ENCODE assay signal across 18 cellular contexts in the genomic region with DNA sequence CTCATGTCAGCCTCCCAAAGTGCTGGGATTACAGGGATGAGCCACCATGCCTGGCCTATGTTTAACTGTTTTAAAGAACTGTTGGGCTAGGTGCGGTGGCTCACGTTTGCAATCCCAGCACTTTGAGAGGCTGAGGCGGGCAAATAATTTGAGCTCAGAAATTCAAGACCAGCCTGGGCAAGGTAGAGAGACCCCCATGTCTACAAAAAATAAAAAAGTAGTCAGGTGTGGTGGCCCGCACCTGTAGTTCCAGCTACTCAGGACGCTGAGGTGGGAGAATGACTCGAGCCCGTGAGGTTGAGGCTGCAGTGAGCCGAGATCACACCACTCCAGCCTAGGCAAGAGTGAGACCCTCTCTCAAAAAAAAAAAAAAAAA. TPM values are rescaled to one million over a fixed set of nuclear protein-coding genes. Genes with fewer than 3 reads are reported as not detected.
A peak's percentile ranks its signal among the peaks of the same experiment; 100 is the strongest.
DNase-seq lines count a peak whose midpoint lies in the region; ATAC-seq and TF ChIP-seq lines count a peak whose summit lies in the region.
"Had no signal": no experiment of that assay in that cellular context is flagged by ENCODE, and none has a peak within 500 bp of the region (broad histone marks: within the 10 kb centered on the region; RNA-seq: fewer than 3 reads in every experiment).

No MANE protein-coding gene starts in this region.

- peaks cover 25% of the 10 kb centered on the region for H3K36me3 Mint-ChIP-seq in activated CD4-positive, alpha-beta T cell treated with anti-CD3 and anti-CD28 coated beads for 36 hours (ENCODE audit: low read depth)
- peaks cover 30% of the 10 kb centered on the region for H3K36me3 Mint-ChIP-seq in activated CD4-positive, alpha-beta memory T cell treated with anti-CD3 and anti-CD28 coated beads, Interleukin-2, amount 10 ng/mL, durations not matched to agents 7 days and 5 days (ENCODE audit: low read depth)
- peaks cover 16% of the 10 kb centered on the region for H3K36me3 Mint-ChIP-seq in natural killer cell treated with Interleukin-12 subunit alpha and Interleukin-12 subunit beta and Interleukin-15 and Interleukin-18, amount 100 ng/mL, for 72 hours
- H3K36me3 Mint-ChIP-seq: mesothelial cell of epicardium had no signal

- H3K4me3 Mint-ChIP-seq in activated CD4-positive, alpha-beta T cell treated with anti-CD3 and anti-CD28 coated beads for 36 hours: peak overlapping the region; percentile 95
- H3K4me3 Mint-ChIP-seq in activated CD4-positive, alpha-beta memory T cell treated with anti-CD3 and anti-CD28 coated beads, Interleukin-2, amount 10 ng/mL, durations not matched to agents 7 days and 5 days: no peak overlapping the region
- H3K4me3 Mint-ChIP-seq in natural killer cell treated with Interleukin-12 subunit alpha and Interleukin-12 subunit beta and Interleukin-15 and Interleukin-18, amount 100 ng/mL, for 72 hours: peak overlapping the region; percentile 57
- H3K4me3 Mint-ChIP-seq: mesothelial cell of epicardium had no signal

- H3K4me1 ChIP-seq in adrenal gland (replicated peaks in 1 of 2): no peaks in the 10 kb centered on the region
- H3K4me1 ChIP-seq: Caco-2, sigmoid colon had no signal

- H3K9me3 Mint-ChIP-seq in activated CD4-positive, alpha-beta T cell treated with anti-CD3 and anti-CD28 coated beads for 36 hours (ENCODE audit: low read depth): no peaks in the 10 kb centered on the region
- H3K9me3 Mint-ChIP-seq in activated CD4-positive, alpha-beta memory T cell treated with anti-CD3 and anti-CD28 coated beads, Interleukin-2, amount 10 ng/mL, durations not matched to agents 7 days and 5 days: no peaks in the 10 kb centered on the region
- H3K9me3 Mint-ChIP-seq in natural killer cell treated with Interleukin-12 subunit alpha and Interleukin-12 subunit beta and Interleukin-15 and Interleukin-18, amount 100 ng/mL, for 72 hours: no peaks in the 10 kb centered on the region
- H3K9me3 Mint-ChIP-seq: mesothelial cell of epicardium had no signal

- H3K4me3 ChIP-seq in adrenal gland: no peak overlapping the region
- H3K4me3 ChIP-seq: hepatocyte, sigmoid colon had no signal

- POLR2A ChIA-PET in activated CD4-positive, alpha-beta T cell treated with anti-CD3 and anti-CD28 coated beads for 36 hours (lab: Charles Lee): interaction anchor here (0.6 kb wide), 1 partner anchor 20 kb away, joined by 3 read pairs; no protein-coding TSS in a partner anchor
- POLR2A ChIA-PET in activated CD4-positive, alpha-beta memory T cell treated with anti-CD3 and anti-CD28 coated beads, Interleukin-2, amount 10 ng/mL, durations not matched to agents 7 days and 5 days (lab: Charles Lee): interaction anchor here (0.6 to 10.7 kb wide), 7 partner anchors 12 to 883 kb away, joined by 3 to 400 read pairs (median 33); a partner anchor contains a TSS

- TF ChIP-seq POLR2A in adrenal gland (IDR thresholded peaks at IDR 0.05): no peak

- H3K27me3 ChIP-seq in adrenal gland: peaks cover 8% of the 10 kb centered on the region
- H3K27me3 ChIP-seq: hepatocyte had no signal

- ATAC-seq in activated CD4-positive, alpha-beta T cell treated with anti-CD3 and anti-CD28 coated beads for 36 hours: no peak
- peak; percentile 12 for ATAC-seq in GM21528 (IDR thresholded peaks at IDR 0.05; ENCODE audit: low FRiP score, unreplicated experiment)
- peak in 1 of 2 donors; percentile 20 for ATAC-seq in natural killer cell treated with Interleukin-12 subunit alpha and Interleukin-12 subunit beta and Interleukin-15 and Interleukin-18, amount 100 ng/mL, for 72 hours

- H3K4me1 Mint-ChIP-seq in activated CD4-positive, alpha-beta T cell treated with anti-CD3 and anti-CD28 coated beads for 36 hours: peaks cover 63% of the 10 kb centered on the region
- H3K4me1 Mint-ChIP-seq in activated CD4-positive, alpha-beta memory T cell treated with anti-CD3 and anti-CD28 coated beads, Interleukin-2, amount 10 ng/mL, durations not matched to agents 7 days and 5 days: peaks cover 53% of the 10 kb centered on the region
- H3K4me1 Mint-ChIP-seq in natural killer cell treated with Interleukin-12 subunit alpha and Interleukin-12 subunit beta and Interleukin-15 and Interleukin-18, amount 100 ng/mL, for 72 hours (ENCODE audit: low read depth in 2 of 2): peaks cover 47 to 50% of the 10 kb centered on the region in 2 donors

- H3K27ac ChIP-seq in adrenal gland: no peak overlapping the region
- H3K27ac ChIP-seq: hepatocyte, sigmoid colon had no signal

- H3K36me3 ChIP-seq in adrenal gland (replicated peaks in 1 of 2): no peaks in the 10 kb centered on the region
- H3K36me3 ChIP-seq: sigmoid colon had no signal

- no peak for DNase-seq in activated CD4-positive, alpha-beta T cell treated with anti-CD3 and anti-CD28 coated beads for 36 hours
- no peak for DNase-seq in activated CD4-positive, alpha-beta T cell treated with anti-CD3 and anti-CD28 coated beads, Interleukin-2, amount 50 U/mL, for 1 hour
- DNase-seq in activated CD4-positive, alpha-beta memory T cell treated with anti-CD3 and anti-CD28 coated beads, Interleukin-2, amount 10 ng/mL, durations not matched to agents 7 days and 5 days: no peak
- peak; percentile 29 for DNase-seq in natural killer cell treated with Interleukin-12 subunit alpha and Interleukin-12 subunit beta and Interleukin-15 and Interleukin-18, amount 100 ng/mL, for 72 hours (ENCODE audit: low spot score)
- no peak for DNase-seq in COLO829 (ENCODE audit: low spot score)
- DNase-seq in dermis blood vessel endothelial cell: no peak
- DNase-seq in adrenal gland: no peak
- DNase-seq: activated gamma-delta T cell treated with Interleukin-2 at 50 U/mL for 16 hours, Caco-2, NCI-H1048, occipital lobe, sigmoid colon, T-helper 9 cell had no signal

- no peak for TF ChIP-seq CTCF in adrenal gland (IDR thresholded peaks at IDR 0.05)

- intact Hi-C loops in activated CD4-positive, alpha-beta T cell treated with anti-CD3 and anti-CD28 coated beads for 36 hours (cut with DNase I, micrococcal nuclease): loop anchor here (1.0 to 5.0 kb wide), 11 partner anchors 12 to 1978 kb away; a partner anchor contains a TSS
- intact Hi-C loops in adrenal gland (cut with DNase I): no loop called here

- no peaks in the 10 kb centered on the region for H3K27me3 Mint-ChIP-seq in activated CD4-positive, alpha-beta T cell treated with anti-CD3 and anti-CD28 coated beads for 36 hours
- no peaks in the 10 kb centered on the region for H3K27me3 Mint-ChIP-seq in activated CD4-positive, alpha-beta memory T cell treated with anti-CD3 and anti-CD28 coated beads, Interleukin-2, amount 10 ng/mL, durations not matched to agents 7 days and 5 days
- H3K27me3 Mint-ChIP-seq in natural killer cell treated with Interleukin-12 subunit alpha and Interleukin-12 subunit beta and Interleukin-15 and Interleukin-18, amount 100 ng/mL, for 72 hours: no peaks in the 10 kb centered on the region

- no peaks in the 10 kb centered on the region for H3K9me3 ChIP-seq in adrenal gland (replicated peaks in 1 of 3)
- H3K9me3 ChIP-seq: Caco-2, sigmoid colon had no signal

- peak overlapping the region; percentile 98 for H3K27ac Mint-ChIP-seq in activated CD4-positive, alpha-beta T cell treated with anti-CD3 and anti-CD28 coated beads for 36 hours
- H3K27ac Mint-ChIP-seq in activated CD4-positive, alpha-beta memory T cell treated with anti-CD3 and anti-CD28 coated beads, Interleukin-2, amount 10 ng/mL, durations not matched to agents 7 days and 5 days: peak overlapping the region; percentile 96
- H3K27ac Mint-ChIP-seq in natural killer cell treated with Interleukin-12 subunit alpha and Interleukin-12 subunit beta and Interleukin-15 and Interleukin-18, amount 100 ng/mL, for 72 hours: peak overlapping the region; percentile 94 to 95
- H3K27ac Mint-ChIP-seq: mesothelial cell of epicardium had no signal

- CTCF ChIA-PET in activated CD4-positive, alpha-beta T cell treated with anti-CD3 and anti-CD28 coated beads for 36 hours (lab: Charles Lee): interaction anchor here (0.6 to 1.8 kb wide), 5 partner anchors 10 to 105 kb away, joined by 3 to 13 read pairs (median 4); no protein-coding TSS in a partner anchor
- CTCF ChIA-PET in activated CD4-positive, alpha-beta memory T cell treated with anti-CD3 and anti-CD28 coated beads, Interleukin-2, amount 10 ng/mL, durations not matched to agents 7 days and 5 days (lab: Charles Lee): interaction anchor here (0.6 to 7.3 kb wide), 4 partner anchors 12 to 248 kb away, joined by 3 to 107 read pairs (median 12); a partner anchor contains a TSS

- 79 to 89% (median 80%) methylated on average over 7 to 8 of the region's 8 CpGs for WGBS in adrenal gland, 4 donors

RNA-seq across cellular contexts. Expression of a gene that starts 1.9 kb away (rescaled TPM):
- total RNA-seq in activated CD4-positive, alpha-beta T cell treated with anti-CD3 and anti-CD28 coated beads for 36 hours: 100 to 1,000 TPM; 210 to 222 TPM
- 100 to 1,000 TPM; 583 to 586 TPM for total RNA-seq in activated CD4-positive, alpha-beta memory T cell treated with anti-CD3 and anti-CD28 coated beads, Interleukin-2, amount 10 ng/mL, durations not matched to agents 7 days and 5 days
- 100 to 1,000 TPM; 648 to 717 TPM for total RNA-seq in natural killer cell treated with Interleukin-12 subunit alpha and Interleukin-12 subunit beta and Interleukin-15 and Interleukin-18, amount 100 ng/mL, for 72 hours
- total RNA-seq in dermis blood vessel endothelial cell (not detected in 2 replicates), adrenal gland (10 to 100 TPM in 1 of 8 donors, 1 to 10 TPM in 7; 3.0 to 14.7 (median 5.0) TPM)
- 10 to 100 TPM in 1 of 3 donors, 1 to 10 TPM in 2; 2.1 to 10.6 (median 2.6) TPM for polyA plus RNA-seq in adrenal gland
- total RNA-seq: bronchial epithelial cell, G401, mesothelial cell of epicardium had no signal

RNA-seq across cellular contexts. Expression of a gene that starts 24.9 kb away (rescaled TPM):
- 10 to 100 TPM; 37.8 to 56.0 TPM for total RNA-seq in activated CD4-positive, alpha-beta T cell treated with anti-CD3 and anti-CD28 coated beads for 36 hours
- 10 to 100 TPM; 56.3 to 57.8 TPM for total RNA-seq in activated CD4-positive, alpha-beta memory T cell treated with anti-CD3 and anti-CD28 coated beads, Interleukin-2, amount 10 ng/mL, durations not matched to agents 7 days and 5 days
- total RNA-seq in natural killer cell treated with Interleukin-12 subunit alpha and Interleukin-12 subunit beta and Interleukin-15 and Interleukin-18, amount 100 ng/mL, for 72 hours: 10 to 100 TPM; 84.7 to 91.4 TPM
- 16.0 and 17.1 TPM in 2 replicates for total RNA-seq in dermis blood vessel endothelial cell
- 10 to 100 TPM; 33.1 to 60.5 (median 47.3) TPM for total RNA-seq in adrenal gland
- 10 to 100 TPM; 18.9 to 54.5 (median 21.9) TPM for polyA plus RNA-seq in adrenal gland

RNA-seq across cellular contexts. Expression of a gene that starts 40.8 kb away (rescaled TPM):
- 100 to 1,000 TPM in 1 of 2 experiments, 10 to 100 TPM in 1; 89.3 to 102 TPM for total RNA-seq in activated CD4-positive, alpha-beta T cell treated with anti-CD3 and anti-CD28 coated beads for 36 hours
- 10 to 100 TPM; 51.3 to 51.4 TPM for total RNA-seq in activated CD4-positive, alpha-beta memory T cell treated with anti-CD3 and anti-CD28 coated beads, Interleukin-2, amount 10 ng/mL, durations not matched to agents 7 days and 5 days
- total RNA-seq in natural killer cell treated with Interleukin-12 subunit alpha and Interleukin-12 subunit beta and Interleukin-15 and Interleukin-18, amount 100 ng/mL, for 72 hours: 100 to 1,000 TPM in 1 of 2 donors, 10 to 100 TPM in 1; 95.9 to 155 TPM
- total RNA-seq in dermis blood vessel endothelial cell (61.3 and 61.9 TPM in 2 replicates), adrenal gland (10 to 100 TPM; 15.1 to 33.9 (median 29.5) TPM)
- polyA plus RNA-seq in adrenal gland: 10 to 100 TPM; 11.7 to 15.2 (median 13.3) TPM

RNA-seq across cellular contexts. Expression of a gene that starts 55.7 kb away (rescaled TPM):
- 10 to 100 TPM in 1 of 2 experiments, 1 to 10 TPM in 1; 8.9 to 11.1 TPM for total RNA-seq in activated CD4-positive, alpha-beta T cell treated with anti-CD3 and anti-CD28 coated beads for 36 hours
- 1 to 10 TPM; 5.9 to 6.0 TPM for total RNA-seq in activated CD4-positive, alpha-beta memory T cell treated with anti-CD3 and anti-CD28 coated beads, Interleukin-2, amount 10 ng/mL, durations not matched to agents 7 days and 5 days
- 10 to 100 TPM; 10.4 to 11.8 TPM for total RNA-seq in natural killer cell treated with Interleukin-12 subunit alpha and Interleukin-12 subunit beta and Interleukin-15 and Interleukin-18, amount 100 ng/mL, for 72 hours
- total RNA-seq in dermis blood vessel endothelial cell: 18.6 and 21.3 TPM in 2 replicates
- 10 to 100 TPM; 23.2 to 53.0 (median 30.9) TPM for total RNA-seq in adrenal gland
- polyA plus RNA-seq in adrenal gland: 100 to 1,000 TPM in 1 of 3 donors, 10 to 100 TPM in 1, 1 to 10 TPM in 1; 8.7 to 103 (median 55.6) TPM

Comparison
In these comparisons a context has a peak if more than half of its experiments do, and no peak if none do; other contexts are left out.
1. RNA of a gene that starts 1.9 kb away (total RNA-seq): 648 to 717 TPM in natural killer cell treated with Interleukin-12 subunit alpha and Interleukin-12 subunit beta and Interleukin-15 and Interleukin-18, amount 100 ng/mL, for 72 hours, 583 to 586 TPM in activated CD4-positive, alpha-beta memory T cell treated with anti-CD3 and anti-CD28 coated beads, Interleukin-2, amount 10 ng/mL, durations not matched to agents 7 days and 5 days and 210 to 222 TPM in activated CD4-positive, alpha-beta T cell treated with anti-CD3 and anti-CD28 coated beads for 36 hours; 3.0 to 14.7 TPM in adrenal gland and not detected in dermis blood vessel endothelial cell; every median in the first group is over 10 times any median in the second.
2. intact Hi-C loops: an anchor here in activated CD4-positive, alpha-beta T cell treated with anti-CD3 and anti-CD28 coated beads for 36 hours (1.0 to 5.0 kb wide); none called in adrenal gland.
3. Peak in every context shown above with its lines, with median percentiles within 50 percentile points of each other: H3K27ac Mint-ChIP-seq.